ENCODE assay signal across 9 cellular contexts in genomic region chrX:100928660-100929613, GRCh38. TPM values are rescaled to one million over a fixed set of nuclear protein-coding genes. Genes with fewer than 3 reads are reported as not detected.
DNase-seq lines count a peak whose midpoint lies in the region; ATAC-seq and TF ChIP-seq lines count a peak whose summit lies in the region.
"Had no signal": no experiment of that assay in that cellular context is flagged by ENCODE, and none has a peak within 500 bp of the region (broad histone marks: within the 10 kb centered on the region; RNA-seq: fewer than 3 reads in every experiment).

TSS of gene XKRX (minus strand) at chrX:100928917. CDS start at chrX:100928304, 613 bp downstream.

- no peaks in the 10 kb centered on the region for H3K36me3 ChIP-seq in left lung
- H3K36me3 ChIP-seq: neutrophil had no signal

- peaks cover 0 to 23% of the 10 kb centered on the region in 2 donors for H3K27me3 ChIP-seq in left lung

- ATAC-seq in GM18870 (IDR thresholded peaks at IDR 0.05; ENCODE audit: unreplicated experiment), result peak; percentile 36
- peak; percentile 66 for ATAC-seq in HG03460 (IDR thresholded peaks at IDR 0.05; ENCODE audit: unreplicated experiment)
- ATAC-seq in left lung, result peak; percentile 89
- ATAC-seq in HG03097 (IDR thresholded peaks at IDR 0.05; ENCODE audit: low FRiP score, unreplicated experiment), result no peak

- intact Hi-C loops in left lung (cut with DNase I), result no loop called here

- TF ChIP-seq CTCF in left lung (IDR thresholded peaks at IDR 0.05), result no peak

- peak within 1 kb of the TSS in 1 of 2 donors; percentile 41 for H3K27ac ChIP-seq in left lung
- H3K27ac ChIP-seq: neutrophil had no signal

- no peaks in the 10 kb centered on the region for H3K9me3 ChIP-seq in left lung
- H3K9me3 ChIP-seq: neutrophil had no signal

- peak within 1 kb of the TSS; percentile 11 to 36 for H3K4me3 ChIP-seq in left lung

- H3K4me1 ChIP-seq in left lung, result no peaks in the 10 kb centered on the region

- DNase-seq in A172 (ENCODE audit: low spot score) (peak; percentile 1), SW480 (ENCODE audit: low spot score) (peak; percentile 62), brain pericyte (ENCODE audit: low read depth, low spot score) (peak; percentile 2), left lung (peak; percentile 78 to 82)
- peak in 2 of 3 donors; percentile 21 to 38 for DNase-seq in stimulated activated CD4-positive, alpha-beta T cell treated with anti-CD3 and anti-CD28 coated beads, TNF-alpha, amount 100 ng/mL, for 48 hours (ENCODE audit: low read depth in 3 of 3)

RNA-seq across cellular contexts. Expression of gene XKRX, which starts in this region (rescaled TPM):
- total RNA-seq in A172 (2014; rRNA removed; shearing (Covaris generic)), result not detected in 2 replicates
- total RNA-seq in left lung, result 10 to 100 TPM in 1 of 2 donors, 1 to 10 TPM in 1; 7.4 to 14.3 TPM

Comparison
In these comparisons a context has a peak if more than half of its experiments do, and no peak if none do; other contexts are left out.
1. Peak in DNase-seq in A172; RNA of the gene not detected or under 1 TPM.
2. DNase-seq: peak in every context shown above with its lines; median percentile 80 in left lung; 62 in SW480; 30 in stimulated activated CD4-positive, alpha-beta T cell treated with anti-CD3 and anti-CD28 coated beads, TNF-alpha, amount 100 ng/mL, for 48 hours; 2 in brain pericyte; 1 in A172.